Comparison of ENCODE assay signal across 14 cellular contexts in genomic region chr4:24214796-24215195, GRCh38.
A peak's percentile ranks its signal among the peaks of the same experiment; 100 is the strongest.
DNase-seq lines count a peak whose midpoint lies in the region; ATAC-seq lines count a peak whose summit lies in the region.
"Had no signal": no experiment of that assay in that cellular context is flagged by ENCODE, and none has a peak within 500 bp of the region (broad histone marks: within the 10 kb centered on the region; RNA-seq: fewer than 3 reads in every experiment).

No MANE protein-coding gene starts in this region.

- ATAC-seq in HG02938 (IDR thresholded peaks at IDR 0.05; ENCODE audit: unreplicated experiment), result no peak
- ATAC-seq: CD8-positive, alpha-beta T cell had no signal

- DNase-seq in DMS79 (lab: John Stamatoyannopoulos, UW) (peak; percentile 29), DMS79 treated with DMSO at 0.1 percent for 48 hours (lab: John Stamatoyannopoulos, UW) (peak; percentile 22), renal cortical epithelial cell (ENCODE audit: low read depth) (peak; percentile 57), GM19238 (ENCODE audit: insufficient read length, low spot score) (no peak), NCI-H524 treated with DMSO at 0.1 percent for 48 hours (lab: John Stamatoyannopoulos, UW) (no peak)
- DNase-seq: 8988T; ACHN; BE2C; Caco-2; Calu3; CD4-positive, alpha-beta T cell; CD8-positive, alpha-beta T cell; GF-D8 had no signal

Comparison
In these comparisons a context has a peak if more than half of its experiments do, and no peak if none do; other contexts are left out.
1. DNase-seq: peak in DMS79 (single experiment), DMS79 treated with DMSO at 0.1 percent for 48 hours (single experiment) and renal cortical epithelial cell (single experiment); none in GM19238 (single experiment) and NCI-H524 treated with DMSO at 0.1 percent for 48 hours (single experiment).